In the genomic region with DNA sequence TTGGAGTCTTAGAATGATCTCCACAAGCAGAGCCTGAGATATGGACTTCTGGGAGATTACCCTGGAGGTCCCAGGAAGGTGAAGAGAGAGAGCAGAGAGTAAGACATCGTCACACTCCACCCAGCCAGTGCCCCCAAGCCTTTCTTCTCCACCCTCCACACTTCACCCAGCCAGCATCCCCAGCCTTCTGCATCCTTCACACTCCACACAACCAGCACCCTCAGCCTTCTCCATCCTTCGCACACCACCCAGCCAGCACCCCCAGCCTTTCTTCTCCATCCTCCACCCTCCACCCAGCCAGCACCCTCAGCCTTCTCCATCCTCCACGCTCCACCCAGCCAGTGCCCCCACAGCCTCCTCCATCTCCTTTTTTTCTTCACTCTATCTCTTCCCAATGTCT, we compare ENCODE assay signal across 5 cellular contexts.
"Had no signal": no experiment of that assay in that cellular context is flagged by ENCODE, and none has a peak within 500 bp of the region (broad histone marks: within the 10 kb centered on the region; RNA-seq: fewer than 3 reads in every experiment).

No MANE protein-coding gene starts in this region.

- H2AFZ ChIP-seq: GM23338 had no signal

- DNase-seq: H9, HCEC 1CT, IMR-90 had no signal

- H3K4me2 ChIP-seq: GM23338 had no signal

- H3K4me3 ChIP-seq: GM23338, K562 had no signal
